ENCODE assay signal across 1 cellular context in the genomic region with DNA sequence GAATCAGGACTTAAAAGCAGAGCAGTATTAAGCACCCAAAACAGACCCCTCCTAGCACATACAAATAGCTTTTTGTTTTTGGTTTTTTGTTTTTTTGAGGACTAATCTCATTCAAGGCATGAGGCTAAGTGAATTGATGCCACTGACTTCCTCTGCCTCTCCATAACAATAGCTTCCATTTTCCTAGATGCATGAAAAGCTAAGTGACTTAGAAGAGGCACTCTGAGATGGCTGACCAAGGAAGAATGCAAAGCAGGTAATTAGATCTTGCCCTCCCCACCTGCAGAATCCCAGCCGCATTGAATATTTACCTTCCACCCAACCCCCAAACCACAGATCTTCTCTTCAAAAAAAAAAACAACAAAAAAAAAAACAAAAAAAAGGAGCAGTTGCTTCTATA.
TF ChIP-seq lines count a peak whose summit lies in the region.

No MANE protein-coding gene starts in this region.

TF ChIP-seq in WTC11, 78 proteins besides CTCF, POLR2A, EP300 and RAD21 (continued from another document):
- TF ChIP-seq, protein P1, sequence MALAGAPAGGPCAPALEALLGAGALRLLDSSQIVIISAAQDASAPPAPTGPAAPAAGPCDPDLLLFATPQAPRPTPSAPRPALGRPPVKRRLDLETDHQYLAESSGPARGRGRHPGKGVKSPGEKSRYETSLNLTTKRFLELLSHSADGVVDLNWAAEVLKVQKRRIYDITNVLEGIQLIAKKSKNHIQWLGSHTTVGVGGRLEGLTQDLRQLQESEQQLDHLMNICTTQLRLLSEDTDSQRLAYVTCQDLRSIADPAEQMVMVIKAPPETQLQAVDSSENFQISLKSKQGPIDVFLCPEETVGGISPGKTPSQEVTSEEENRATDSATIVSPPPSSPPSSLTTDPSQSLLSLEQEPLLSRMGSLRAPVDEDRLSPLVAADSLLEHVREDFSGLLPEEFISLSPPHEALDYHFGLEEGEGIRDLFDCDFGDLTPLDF (CRISPR knock-in tag; IDR thresholded peaks at IDR 0.05) = no peak
- TF ChIP-seq AFF4 (CRISPR knock-in tag; IDR thresholded peaks at IDR 0.05; ENCODE audit: borderline replicate concordance) (no peak), FOXJ3 (CRISPR knock-in tag; IDR thresholded peaks at IDR 0.05; ENCODE audit: borderline replicate concordance) (no peak), STAT6 (CRISPR knock-in tag; conservative IDR thresholded peaks at IDR 0.05; ENCODE audit: low read depth) (no peak), E2F4 (CRISPR knock-in tag; IDR thresholded peaks at IDR 0.05; ENCODE audit: borderline replicate concordance, low read depth) (no peak), FOXP1 (CRISPR knock-in tag; IDR thresholded peaks at IDR 0.05; ENCODE audit: borderline replicate concordance) (no peak), JUN (CRISPR knock-in tag; IDR thresholded peaks at IDR 0.05) (no peak), E2F5 (CRISPR knock-in tag; IDR thresholded peaks at IDR 0.05) (no peak), ETV6 (CRISPR knock-in tag; IDR thresholded peaks at IDR 0.05) (peak; percentile 84), KAT7 (CRISPR knock-in tag; IDR thresholded peaks at IDR 0.05; ENCODE audit: borderline replicate concordance) (no peak), USF1 (CRISPR knock-in tag; IDR thresholded peaks at IDR 0.05) (no peak), RORB (CRISPR knock-in tag; IDR thresholded peaks at IDR 0.05) (no peak), CBFB (CRISPR knock-in tag; IDR thresholded peaks at IDR 0.05; ENCODE audit: low read depth) (no peak), ELF4 (CRISPR knock-in tag; IDR thresholded peaks at IDR 0.05; ENCODE audit: low read depth) (no peak), ZNF281 (CRISPR knock-in tag; IDR thresholded peaks at IDR 0.05) (0 out of 2 replicates have a peak, but pooled peaks have one; percentile 42)
- TF ChIP-seq, protein P2, sequence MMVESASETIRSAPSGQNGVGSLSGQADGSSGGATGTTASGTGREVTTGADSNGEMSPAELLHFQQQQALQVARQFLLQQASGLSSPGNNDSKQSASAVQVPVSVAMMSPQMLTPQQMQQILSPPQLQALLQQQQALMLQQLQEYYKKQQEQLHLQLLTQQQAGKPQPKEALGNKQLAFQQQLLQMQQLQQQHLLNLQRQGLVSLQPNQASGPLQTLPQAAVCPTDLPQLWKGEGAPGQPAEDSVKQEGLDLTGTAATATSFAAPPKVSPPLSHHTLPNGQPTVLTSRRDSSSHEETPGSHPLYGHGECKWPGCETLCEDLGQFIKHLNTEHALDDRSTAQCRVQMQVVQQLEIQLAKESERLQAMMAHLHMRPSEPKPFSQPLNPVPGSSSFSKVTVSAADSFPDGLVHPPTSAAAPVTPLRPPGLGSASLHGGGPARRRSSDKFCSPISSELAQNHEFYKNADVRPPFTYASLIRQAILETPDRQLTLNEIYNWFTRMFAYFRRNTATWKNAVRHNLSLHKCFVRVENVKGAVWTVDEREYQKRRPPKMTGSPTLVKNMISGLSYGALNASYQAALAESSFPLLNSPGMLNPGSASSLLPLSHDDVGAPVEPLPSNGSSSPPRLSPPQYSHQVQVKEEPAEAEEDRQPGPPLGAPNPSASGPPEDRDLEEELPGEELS (CRISPR knock-in tag; IDR thresholded peaks at IDR 0.05) = peak; percentile 71; the same call in 1 of the 2 replicates
- TF ChIP-seq, protein P3, sequence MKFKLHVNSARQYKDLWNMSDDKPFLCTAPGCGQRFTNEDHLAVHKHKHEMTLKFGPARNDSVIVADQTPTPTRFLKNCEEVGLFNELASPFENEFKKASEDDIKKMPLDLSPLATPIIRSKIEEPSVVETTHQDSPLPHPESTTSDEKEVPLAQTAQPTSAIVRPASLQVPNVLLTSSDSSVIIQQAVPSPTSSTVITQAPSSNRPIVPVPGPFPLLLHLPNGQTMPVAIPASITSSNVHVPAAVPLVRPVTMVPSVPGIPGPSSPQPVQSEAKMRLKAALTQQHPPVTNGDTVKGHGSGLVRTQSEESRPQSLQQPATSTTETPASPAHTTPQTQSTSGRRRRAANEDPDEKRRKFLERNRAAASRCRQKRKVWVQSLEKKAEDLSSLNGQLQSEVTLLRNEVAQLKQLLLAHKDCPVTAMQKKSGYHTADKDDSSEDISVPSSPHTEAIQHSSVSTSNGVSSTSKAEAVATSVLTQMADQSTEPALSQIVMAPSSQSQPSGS (CRISPR knock-in tag; IDR thresholded peaks at IDR 0.05; ENCODE audit: borderline replicate concordance, low read depth) = no peak
